ENCODE assay signal across 10 cellular contexts in the genomic region with DNA sequence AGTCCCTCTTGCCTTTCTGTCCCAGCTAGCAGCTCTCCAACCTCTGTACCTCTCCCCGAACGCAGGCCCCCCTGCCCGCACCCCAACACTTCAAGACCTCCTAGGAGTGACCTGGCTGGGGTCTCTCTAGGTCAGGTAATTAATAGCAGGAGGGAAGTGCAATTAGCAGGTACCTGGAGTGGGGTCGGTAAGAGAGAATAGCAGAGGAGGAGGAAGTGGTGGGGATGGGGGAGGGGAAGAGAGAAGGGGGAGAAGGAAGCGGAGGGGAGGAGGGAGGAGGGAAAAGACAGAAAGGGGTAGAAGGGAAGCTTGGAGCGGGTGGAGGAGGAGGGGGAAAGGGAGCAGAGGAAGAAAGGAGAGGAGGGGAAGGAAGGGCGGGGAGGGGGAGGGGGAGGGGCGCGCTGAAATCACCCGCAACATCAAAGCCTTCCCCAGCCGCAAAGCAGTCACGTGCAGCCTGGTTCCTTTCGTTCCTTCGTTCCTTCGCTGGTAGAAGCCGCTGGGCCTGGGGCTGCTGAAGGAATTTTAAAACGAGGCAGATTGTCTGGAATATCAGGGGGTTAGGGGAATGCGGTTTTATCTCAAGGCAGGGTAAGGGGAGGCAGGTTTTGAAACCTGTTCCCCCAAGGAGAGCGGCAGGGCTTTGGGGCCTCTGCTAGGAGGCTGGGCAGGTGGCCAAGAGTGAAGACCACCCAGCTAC. TPM values are rescaled to one million over a fixed set of nuclear protein-coding genes. Genes with fewer than 3 reads are reported as not detected.
DNase-seq lines count a peak whose midpoint lies in the region; ATAC-seq and TF ChIP-seq lines count a peak whose summit lies in the region.
"Had no signal": no experiment of that assay in that cellular context is flagged by ENCODE, and none has a peak within 500 bp of the region (broad histone marks: within the 10 kb centered on the region; RNA-seq: fewer than 3 reads in every experiment).

No MANE protein-coding gene starts in this region.

- H3K9me3 ChIP-seq in thymus (ENCODE audit: control insufficient read depth) (no peaks in the 10 kb centered on the region), gastroesophageal sphincter (no peaks in the 10 kb centered on the region)
- H3K9me3 ChIP-seq: heart right ventricle, tibial nerve had no signal

- TF ChIP-seq EP300 in gastroesophageal sphincter (IDR thresholded peaks at IDR 0.05), result no peak

- H3K4me3 Mint-ChIP-seq in activated CD8-positive, alpha-beta memory T cell treated with anti-CD3 and anti-CD28 coated beads, Interleukin-2, amount 10 ng/mL, durations not matched to agents 7 days and 5 days, result peak overlapping the region; percentile 55
- H3K4me3 Mint-ChIP-seq in immature natural killer cell, result peak overlapping the region; percentile 68 to 85 (median 80)

- no peaks in the 10 kb centered on the region for H3K36me3 ChIP-seq in thymus (ENCODE audit: control insufficient read depth, insufficient read depth)
- H3K36me3 ChIP-seq in gastroesophageal sphincter, result no peaks in the 10 kb centered on the region
- H3K36me3 ChIP-seq: heart right ventricle, tibial nerve had no signal

- peaks cover 54% of the 10 kb centered on the region for H3K4me1 ChIP-seq in thymus (ENCODE audit: control insufficient read depth, insufficient read depth, low read length)
- H3K4me1 ChIP-seq in gastroesophageal sphincter, result peaks cover 0 to 41% (median 3%) of the 10 kb centered on the region in 3 donors

- DNase-seq in activated CD4-positive, CD25-positive, alpha-beta regulatory T cell treated with anti-CD3 and anti-CD28 coated beads, Interleukin-2, amount 50 U/mL, for 72 hours, result peak; percentile 51
- peak; percentile 51 for DNase-seq in activated CD8-positive, alpha-beta memory T cell treated with anti-CD3 and anti-CD28 coated beads, Interleukin-2, amount 10 ng/mL, durations not matched to agents 7 days and 5 days
- peak in 2 of 3 donors; percentile 19 to 37 for DNase-seq in immature natural killer cell
- no peak for DNase-seq in foreskin melanocyte
- no peak for DNase-seq in NCI-H2081 treated with DMSO at 0.1 percent for 48 hours (lab: John Stamatoyannopoulos, UW)

- no peak for TF ChIP-seq CTCF in gastroesophageal sphincter (IDR thresholded peaks at IDR 0.05)

- no peak for ATAC-seq in activated CD4-positive, CD25-positive, alpha-beta regulatory T cell treated with anti-CD3 and anti-CD28 coated beads, Interleukin-2, amount 50 U/mL, for 24 hours
- ATAC-seq in activated CD8-positive, alpha-beta memory T cell treated with anti-CD3 and anti-CD28 coated beads, Interleukin-2, amount 10 ng/mL, durations not matched to agents 7 days and 5 days, result no peak
- ATAC-seq in gastroesophageal sphincter, result no peak

- H3K9me3 Mint-ChIP-seq in activated CD8-positive, alpha-beta memory T cell treated with anti-CD3 and anti-CD28 coated beads, Interleukin-2, amount 10 ng/mL, durations not matched to agents 7 days and 5 days (ENCODE audit: low read depth), result no peaks in the 10 kb centered on the region
- H3K9me3 Mint-ChIP-seq in immature natural killer cell, result no peaks in the 10 kb centered on the region

- H3K36me3 Mint-ChIP-seq in activated CD8-positive, alpha-beta memory T cell treated with anti-CD3 and anti-CD28 coated beads, Interleukin-2, amount 10 ng/mL, durations not matched to agents 7 days and 5 days, result no peaks in the 10 kb centered on the region
- H3K36me3 Mint-ChIP-seq in immature natural killer cell, result no peaks in the 10 kb centered on the region

- 6% methylated on average over 19 of the region's 19 CpGs for WGBS in thymus
- 30 to 32% methylated on average over 10 to 15 of the region's 19 CpGs for WGBS in gastroesophageal sphincter (ENCODE audit: low coverage in 1 of 2), 2 donors

- TF ChIP-seq POLR2A in gastroesophageal sphincter (IDR thresholded peaks at IDR 0.05), result no peak

- CTCF ChIA-PET in activated CD8-positive, alpha-beta memory T cell treated with anti-CD3 and anti-CD28 coated beads, Interleukin-2, amount 10 ng/mL, durations not matched to agents 7 days and 5 days (lab: Charles Lee), result no interaction called here

- H3K4me3 ChIP-seq in thymus (ENCODE audit: low read length) (peak overlapping the region; percentile 32), gastroesophageal sphincter (no peak overlapping the region)

- H3K27me3 ChIP-seq in thymus (ENCODE audit: control insufficient read depth, insufficient read depth) (no peaks in the 10 kb centered on the region), gastroesophageal sphincter (no peaks in the 10 kb centered on the region)
- H3K27me3 ChIP-seq: tibial nerve had no signal

- H3K4me1 Mint-ChIP-seq in activated CD8-positive, alpha-beta memory T cell treated with anti-CD3 and anti-CD28 coated beads, Interleukin-2, amount 10 ng/mL, durations not matched to agents 7 days and 5 days, result peaks cover 19% of the 10 kb centered on the region
- peaks cover 15 to 23% of the 10 kb centered on the region in 2 donors for H3K4me1 Mint-ChIP-seq in immature natural killer cell

- peak overlapping the region; percentile 52 for H3K27ac ChIP-seq in thymus (ENCODE audit: low read depth)
- H3K27ac ChIP-seq in gastroesophageal sphincter, result peak overlapping the region in 1 of 4 donors; percentile 18

- peak overlapping the region; percentile 63 for H3K27ac Mint-ChIP-seq in activated CD8-positive, alpha-beta memory T cell treated with anti-CD3 and anti-CD28 coated beads, Interleukin-2, amount 10 ng/mL, durations not matched to agents 7 days and 5 days
- peak overlapping the region in 5 of 6 donors; percentile 56 to 89 (median 65) for H3K27ac Mint-ChIP-seq in immature natural killer cell

- H3K27me3 Mint-ChIP-seq in activated CD8-positive, alpha-beta memory T cell treated with anti-CD3 and anti-CD28 coated beads, Interleukin-2, amount 10 ng/mL, durations not matched to agents 7 days and 5 days, result no peaks in the 10 kb centered on the region
- H3K27me3 Mint-ChIP-seq in immature natural killer cell (ENCODE audit: low read depth in 3 of 3), result peaks cover 0 to 7% (median 4%) of the 10 kb centered on the region in 3 donors

RNA-seq across cellular contexts. Expression of gene TCF20, which starts 29.3 kb away (rescaled TPM):
- 10 to 100 TPM; 73.1 to 82.5 TPM for total RNA-seq in activated CD8-positive, alpha-beta memory T cell treated with anti-CD3 and anti-CD28 coated beads, Interleukin-2, amount 10 ng/mL, durations not matched to agents 7 days and 5 days
- polyA plus RNA-seq in immature natural killer cell, result 1 to 10 TPM in 2 of 3 donors, under 1 TPM in 1; 0.12 to 2.4 (median 1.4) TPM
- polyA plus RNA-seq in thymus, result 9.9 TPM
- total RNA-seq in gastroesophageal sphincter, result 10 to 100 TPM; 26.0 to 47.9 (median 41.8) TPM

Comparison
In these comparisons a context has a peak if more than half of its experiments do, and no peak if none do; other contexts are left out.
1. DNase-seq: peak in activated CD4-positive, CD25-positive, alpha-beta regulatory T cell treated with anti-CD3 and anti-CD28 coated beads, Interleukin-2, amount 50 U/mL, for 72 hours (single experiment), activated CD8-positive, alpha-beta memory T cell treated with anti-CD3 and anti-CD28 coated beads, Interleukin-2, amount 10 ng/mL, durations not matched to agents 7 days and 5 days (single experiment) and immature natural killer cell (2 of 3); none in foreskin melanocyte (single experiment) and NCI-H2081 treated with DMSO at 0.1 percent for 48 hours (single experiment).